ENCODE assay signal across 1 cellular context in genomic region chr4:39893693-39894072, GRCh38.
TF ChIP-seq lines count a peak whose summit lies in the region.

No MANE protein-coding gene starts in this region.

TF ChIP-seq in WTC11, 78 proteins besides CTCF, POLR2A, EP300 and RAD21 (continued from another document):
- TF ChIP-seq E2F5 (CRISPR knock-in tag; IDR thresholded peaks at IDR 0.05), result no peak
- TF ChIP-seq SMAD4 (CRISPR knock-in tag; IDR thresholded peaks at IDR 0.05), result no peak
- TF ChIP-seq ZBTB21 (CRISPR knock-in tag; IDR thresholded peaks at IDR 0.05; ENCODE audit: borderline replicate concordance), result no peak
- no peak for TF ChIP-seq ZNF232 (CRISPR knock-in tag; IDR thresholded peaks at IDR 0.05)
- no peak for TF ChIP-seq ZNF121 (CRISPR knock-in tag; IDR thresholded peaks at IDR 0.05)
- TF ChIP-seq ETV6 (CRISPR knock-in tag; IDR thresholded peaks at IDR 0.05), result no peak
- TF ChIP-seq ZNF219 (CRISPR knock-in tag; IDR thresholded peaks at IDR 0.05; ENCODE audit: borderline replicate concordance), result no peak
- TF ChIP-seq JUN (CRISPR knock-in tag; IDR thresholded peaks at IDR 0.05), result no peak
- no peak for TF ChIP-seq AFF4 (CRISPR knock-in tag; IDR thresholded peaks at IDR 0.05; ENCODE audit: borderline replicate concordance)
- no peak for TF ChIP-seq RELA (CRISPR knock-in tag; IDR thresholded peaks at IDR 0.05; ENCODE audit: borderline replicate concordance)
- TF ChIP-seq NR3C1 (CRISPR knock-in tag; conservative IDR thresholded peaks at IDR 0.05; ENCODE audit: low read depth), result no peak
- TF ChIP-seq SOX15 (CRISPR knock-in tag; IDR thresholded peaks at IDR 0.05), result no peak
